In the genomic region with DNA sequence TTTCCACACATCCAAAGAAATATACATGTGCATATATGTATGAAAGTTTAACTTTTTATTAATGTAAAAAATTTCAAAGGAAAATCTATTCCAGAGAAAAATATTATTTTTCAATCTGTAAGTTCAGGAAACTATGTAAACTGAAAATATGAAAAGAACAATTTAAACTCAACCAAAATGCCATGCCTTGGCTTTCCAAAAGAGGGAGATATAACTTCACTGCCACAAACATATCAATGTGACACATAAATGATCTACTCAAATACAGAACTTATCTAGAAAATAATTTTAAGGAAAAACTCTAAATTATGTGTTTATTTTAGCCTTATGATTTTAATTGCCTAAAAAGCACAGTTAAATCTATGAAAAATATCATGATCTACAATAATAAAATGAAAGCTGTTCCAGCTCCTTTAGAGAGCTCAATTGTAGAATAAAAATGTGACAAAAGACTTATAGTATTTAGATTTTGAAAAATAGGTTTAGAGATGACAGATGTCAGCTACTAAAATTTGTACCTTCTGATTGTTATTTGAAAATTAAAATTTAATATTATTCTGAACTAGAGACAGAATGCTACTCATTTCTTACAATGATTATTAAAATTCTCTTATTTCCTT, we compare ENCODE assay signal across 8 cellular contexts.
A peak's percentile ranks its signal among the peaks of the same experiment; 100 is the strongest.
DNase-seq lines count a peak whose midpoint lies in the region; ATAC-seq and TF ChIP-seq lines count a peak whose summit lies in the region.

No MANE protein-coding gene starts in this region.

- TF ChIP-seq CTCF in AG09309 (IDR thresholded peaks at IDR 0.05; ENCODE audit: control insufficient read depth, insufficient read depth, low read depth, low read length, missing control alignments) (peak; percentile 71), RWPE1 (conservative IDR thresholded peaks at IDR 0.05; ENCODE audit: low read depth) (peak; percentile 87), upper lobe of right lung (IDR thresholded peaks at IDR 0.05) (peak; percentile 75)

- H3K36me3 ChIP-seq in upper lobe of right lung = no peaks in the 10 kb centered on the region

- no peaks in the 10 kb centered on the region for H3K27me3 ChIP-seq in upper lobe of right lung

- DNase-seq in AG09309 (ENCODE audit: low read depth) = peak; percentile 1
- peak; percentile 3 for DNase-seq in RWPE1 (ENCODE audit: low spot score)
- peak; percentile 29 for DNase-seq in glomerular endothelial cell (ENCODE audit: extremely low read depth, low read depth, low spot score)
- no peak for DNase-seq in upper lobe of right lung
- no peak for DNase-seq in stimulated activated CD8-positive, alpha-beta memory T cell treated with anti-CD3 and anti-CD28 coated beads, Interleukin-4, amount 100 ng/mL, for 48 hours
- no peak for DNase-seq in NOMO-1 (lab: John Stamatoyannopoulos, UW; ENCODE audit: unreplicated experiment in 2 of 2)

- H3K9me3 ChIP-seq in upper lobe of right lung = no peaks in the 10 kb centered on the region

- CTCF ChIA-PET in RWPE1 (lab: Yijun Ruan, JAX) = interaction anchor here (0.7 to 1.0 kb wide), 3 partner anchors 88 to 136 kb away, joined by 3 read pairs; no protein-coding TSS in a partner anchor

- H3K27ac ChIP-seq in RWPE1 (no peak overlapping the region), upper lobe of right lung (no peak overlapping the region)

- H3K4me3 ChIP-seq in AG09309 (ENCODE audit: control insufficient read depth, low read depth, low read length) (no peak overlapping the region), upper lobe of right lung (no peak overlapping the region)

- ATAC-seq in GM18909 (IDR thresholded peaks at IDR 0.05; ENCODE audit: poor library complexity, unreplicated experiment) = peak; percentile 65
- no peak for ATAC-seq in upper lobe of right lung
- ATAC-seq in esophagus mucosa = no peak

- intact Hi-C loops in upper lobe of right lung (cut with DNase I) = no loop called here

- POLR2A ChIA-PET in RWPE1 (lab: Yijun Ruan, JAX; ENCODE audit: low non-redundant PET) = no interaction called here

- no peaks in the 10 kb centered on the region for H3K4me1 ChIP-seq in upper lobe of right lung

Comparison
In these comparisons a context has a peak if more than half of its experiments do, and no peak if none do; other contexts are left out.
1. DNase-seq: peak in AG09309 (single experiment), RWPE1 (single experiment) and glomerular endothelial cell (single experiment); none in upper lobe of right lung (single experiment), stimulated activated CD8-positive, alpha-beta memory T cell treated with anti-CD3 and anti-CD28 coated beads, Interleukin-4, amount 100 ng/mL, for 48 hours (single experiment) and NOMO-1 (0 of 2).
2. Peak in every context shown above with its lines, with median percentiles within 50 percentile points of each other: CTCF ChIP-seq.